8 cellular contexts compared by ENCODE assay signal in genomic region chr4:70734971-70735370, GRCh38. TPM values are rescaled to one million over a fixed set of nuclear protein-coding genes. Genes with fewer than 3 reads are reported as not detected.
DNase-seq lines count a peak whose midpoint lies in the region; ATAC-seq and TF ChIP-seq lines count a peak whose summit lies in the region.

No MANE protein-coding gene starts in this region.

- no peak for DNase-seq in activated naive CD4-positive, alpha-beta T cell (lab: John Stamatoyannopoulos, UW)
- DNase-seq in WTC11 (ENCODE audit: low spot score): no peak
- no peak for DNase-seq in left ventricle myocardium superior
- DNase-seq in suprapubic skin (ENCODE audit: low spot score in 2 of 2): no peak
- no peak for DNase-seq in NCI-H446 treated with DMSO at 0.1 percent for 48 hours (lab: John Stamatoyannopoulos, UW)
- DNase-seq in NCI-H510A (lab: John Stamatoyannopoulos, UW): no peak
- DNase-seq in SIG-M5 (lab: John Stamatoyannopoulos, UW): no peak

- H3K9me3 Mint-ChIP-seq in activated naive CD4-positive, alpha-beta T cell treated with anti-CD3 and anti-CD28 coated beads, Interleukin-2, amount 50 U/mL, for 24 hours: no peaks in the 10 kb centered on the region
- no peaks in the 10 kb centered on the region for H3K9me3 Mint-ChIP-seq in WTC11

- peak overlapping the region; percentile 89 for H3K27ac Mint-ChIP-seq in activated naive CD4-positive, alpha-beta T cell treated with anti-CD3 and anti-CD28 coated beads, Interleukin-2, amount 50 U/mL, for 24 hours
- H3K27ac Mint-ChIP-seq in WTC11: peak overlapping the region; percentile 14; the same call in 1 of the 2 replicates

- POLR2A ChIA-PET in WTC11 (lab: Charles Lee): no interaction called here

- no peak for TF ChIP-seq EP300 in suprapubic skin (IDR thresholded peaks at IDR 0.05)

- H3K4me3 ChIP-seq in suprapubic skin: peak overlapping the region; percentile 46

- peaks cover 33% of the 10 kb centered on the region for H3K4me1 ChIP-seq in suprapubic skin

- H3K36me3 Mint-ChIP-seq in activated naive CD4-positive, alpha-beta T cell treated with anti-CD3 and anti-CD28 coated beads, Interleukin-2, amount 50 U/mL, for 24 hours: no peaks in the 10 kb centered on the region
- H3K36me3 Mint-ChIP-seq in WTC11: no peaks in the 10 kb centered on the region

- CTCF ChIA-PET in WTC11 (lab: Charles Lee): interaction anchor here (0.9 to 2.6 kb wide), 6 partner anchors 11 to 133 kb away, joined by 3 to 23 read pairs (median 4); partner anchors contain the start of gene RUFY3

- intact Hi-C loops in left ventricle myocardium superior (cut with micrococcal nuclease): no loop called here

- H3K4me1 Mint-ChIP-seq in activated naive CD4-positive, alpha-beta T cell treated with anti-CD3 and anti-CD28 coated beads, Interleukin-2, amount 50 U/mL, for 24 hours: peaks cover 50% of the 10 kb centered on the region
- H3K4me1 Mint-ChIP-seq in WTC11: peaks cover 1% of the 10 kb centered on the region; the same call in 1 of the 2 replicates

- ATAC-seq in WTC11: no peak
- ATAC-seq in left ventricle myocardium superior: peak; percentile 53

- no peaks in the 10 kb centered on the region for H3K27me3 Mint-ChIP-seq in activated naive CD4-positive, alpha-beta T cell treated with anti-CD3 and anti-CD28 coated beads, Interleukin-2, amount 50 U/mL, for 24 hours
- H3K27me3 Mint-ChIP-seq in WTC11 (ENCODE audit: low read depth): no peaks in the 10 kb centered on the region

- no peaks in the 10 kb centered on the region for H3K36me3 ChIP-seq in suprapubic skin

- no peaks in the 10 kb centered on the region for H3K9me3 ChIP-seq in suprapubic skin

- 8% methylated on average over 3 of the region's 3 CpGs for WGBS in suprapubic skin

- TF ChIP-seq CTCF in WTC11 (IDR thresholded peaks at IDR 0.05) (no peak), suprapubic skin (IDR thresholded peaks at IDR 0.05) (no peak)

- TF ChIP-seq POLR2A in suprapubic skin (IDR thresholded peaks at IDR 0.05): no peak

- peak overlapping the region; percentile 80 for H3K27ac ChIP-seq in suprapubic skin

- H3K4me3 Mint-ChIP-seq in activated naive CD4-positive, alpha-beta T cell treated with anti-CD3 and anti-CD28 coated beads, Interleukin-2, amount 50 U/mL, for 24 hours: peak overlapping the region; percentile 84
- H3K4me3 Mint-ChIP-seq in WTC11: no peak overlapping the region

- H3K27me3 ChIP-seq in suprapubic skin: no peaks in the 10 kb centered on the region

TF ChIP-seq in WTC11, 78 proteins besides CTCF, POLR2A, EP300 and RAD21:
- no peak for TF ChIP-seq FOXJ3 (CRISPR knock-in tag; IDR thresholded peaks at IDR 0.05; ENCODE audit: borderline replicate concordance)
- no peak for TF ChIP-seq SMAD3 (CRISPR knock-in tag; IDR thresholded peaks at IDR 0.05; ENCODE audit: borderline replicate concordance)
- TF ChIP-seq GABPB1 (CRISPR knock-in tag; IDR thresholded peaks at IDR 0.05): no peak
- no peak for TF ChIP-seq KAT7 (CRISPR knock-in tag; IDR thresholded peaks at IDR 0.05; ENCODE audit: borderline replicate concordance)
- no peak for TF ChIP-seq ZBTB43 (CRISPR knock-in tag; IDR thresholded peaks at IDR 0.05)
- TF ChIP-seq NFE2L1 (CRISPR knock-in tag; IDR thresholded peaks at IDR 0.05): no peak
- TF ChIP-seq ZNF425 (CRISPR knock-in tag; conservative IDR thresholded peaks at IDR 0.05): no peak
- TF ChIP-seq HMGXB4 (CRISPR knock-in tag; IDR thresholded peaks at IDR 0.05): no peak
- no peak for TF ChIP-seq PRDM15 (CRISPR knock-in tag; IDR thresholded peaks at IDR 0.05)
- no peak for TF ChIP-seq ESRRA (CRISPR knock-in tag; IDR thresholded peaks at IDR 0.05; ENCODE audit: borderline replicate concordance)

RNA-seq across cellular contexts. Expression of gene RUFY3, which starts 13.2 kb away (rescaled TPM):
- 49.0 to 52.3 TPM (median 51.4 TPM) in 3 replicates for total RNA-seq in WTC11 (2021)
- total RNA-seq in left ventricle myocardium superior: 22.1 TPM
- total RNA-seq in suprapubic skin: 100 to 1,000 TPM in 1 of 4 donors, 10 to 100 TPM in 3; 53.2 to 155 (median 68.1) TPM

RNA-seq across cellular contexts. Expression of gene UTP3, which starts 46.6 kb away (rescaled TPM):
- total RNA-seq in WTC11 (2021): 39.1 to 45.5 TPM (median 39.5 TPM) in 3 replicates
- total RNA-seq in left ventricle myocardium superior: 14.2 TPM
- 10 to 100 TPM; 19.2 to 27.6 (median 22.6) TPM for total RNA-seq in suprapubic skin
